ENCODE assay signal across 29 cellular contexts in the genomic region with DNA sequence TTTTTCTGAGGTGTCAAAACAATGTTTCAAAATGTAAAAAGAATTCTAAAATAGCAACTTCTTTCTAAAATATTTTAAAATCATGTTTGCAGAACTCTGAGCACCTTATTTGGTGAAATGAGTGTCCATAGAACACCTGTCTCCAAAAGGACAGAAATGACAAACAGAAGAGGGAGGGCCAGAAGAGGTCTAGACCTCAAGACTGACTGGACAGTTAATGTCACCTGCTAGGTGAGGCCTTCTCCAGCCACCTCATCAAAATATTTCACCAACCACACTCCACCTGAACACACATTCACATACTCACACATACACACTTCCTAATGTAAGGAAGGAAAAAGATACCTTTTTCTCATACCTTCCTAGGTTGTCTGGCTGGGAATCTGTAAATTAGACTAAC.
DNase-seq lines count a peak whose midpoint lies in the region; ATAC-seq and TF ChIP-seq lines count a peak whose summit lies in the region.
"Had no signal": no experiment of that assay in that cellular context is flagged by ENCODE, and none has a peak within 500 bp of the region (broad histone marks: within the 10 kb centered on the region; RNA-seq: fewer than 3 reads in every experiment).

No MANE protein-coding gene starts in this region.

- no peaks in the 10 kb centered on the region for H3K23me2 ChIP-seq in H9 (ENCODE audit: insufficient read length, low read depth, low read length, poor library complexity, severe bottlenecking)

- DNase-seq in H9 (no peak), SHP77 treated with DMSO at 0.1 percent for 48 hours (lab: John Stamatoyannopoulos, UW) (no peak)
- DNase-seq in activated effector memory CD4-positive, alpha-beta T cell treated with anti-CD3 and anti-CD28 coated beads, Interleukin-2, amount 50 U/mL, for 16 hours = no peak
- DNase-seq in stimulated activated CD4-positive, alpha-beta T cell treated with anti-CD3 and anti-CD28 coated beads, Interleukin-15, amount 100 ng/mL, for 24 hours = no peak
- DNase-seq: BE2C; Calu3; CD8-positive, alpha-beta memory T cell; DMS79 treated with DMSO at 0.1 percent for 48 hours; GF-D8; HFFc6; Kasumi-1; MV-4-11; NCI-H1105; NCI-H1436 treated with DMSO at 0.1 percent for 48 hours; NCI-H187 treated with DMSO at 0.1 percent for 48 hours; NCI-H446; NCI-H524 treated with DMSO at 0.1 percent for 48 hours; NCI-H82; Right ventricle myocardium superior; RPMI8226; T-cell had no signal

- H4K20me1 ChIP-seq in H9 (ENCODE audit: control insufficient read depth, insufficient read depth, insufficient read length) = no peaks in the 10 kb centered on the region

- H3T11ph ChIP-seq in H9 (ENCODE audit: low read length) = no peak overlapping the region

- no peak overlapping the region for H3K4me3 Mint-ChIP-seq in H9
- H3K4me3 Mint-ChIP-seq: CD14-positive monocyte; CD8-positive, alpha-beta memory T cell; HFFc6; T-cell had no signal

- H2AK5ac ChIP-seq in H9 (ENCODE audit: insufficient read length, low read length) = no peak overlapping the region

- no peak overlapping the region for H2BK5ac ChIP-seq in H9 (ENCODE audit: insufficient read length, low read length)

- H4K5ac ChIP-seq in H9 (ENCODE audit: insufficient read length, low read depth, low read length) = no peak overlapping the region

- no peak overlapping the region; a peak in 1 of 7 replicates for H3K27ac Mint-ChIP-seq in H9
- H3K27ac Mint-ChIP-seq: CD14-positive monocyte; CD8-positive, alpha-beta memory T cell; HFFc6; T-cell had no signal

- H3K27ac ChIP-seq in H9 (ENCODE audit: insufficient read length, low read depth, low read length) = no peak overlapping the region
- peak overlapping the region; percentile 69 for H3K27ac ChIP-seq in HUES64 (ENCODE audit: low read depth, low read length)
- H3K27ac ChIP-seq: 22Rv1 had no signal

- H3K4me1 ChIP-seq in H9 (ENCODE audit: insufficient read depth, low read length) (peaks cover 5% of the 10 kb centered on the region; the same call in 1 of the 2 replicates), HUES64 (ENCODE audit: insufficient read depth, low read length) (peaks cover 33% of the 10 kb centered on the region)
- H3K4me1 ChIP-seq: BE2C had no signal

- H3K4me2 ChIP-seq in H9 (ENCODE audit: insufficient read depth, insufficient read length, low read length) = no peak overlapping the region

- no peak overlapping the region for H3K23ac ChIP-seq in H9 (ENCODE audit: insufficient read length, low read depth, low read length)

- ATAC-seq in GM18511 (IDR thresholded peaks at IDR 0.05; ENCODE audit: unreplicated experiment) (peak; percentile 42), HG02943 (IDR thresholded peaks at IDR 0.05; ENCODE audit: low read depth, unreplicated experiment) (peak; percentile 49), GM21786 (IDR thresholded peaks at IDR 0.05; ENCODE audit: unreplicated experiment) (no peak)
- ATAC-seq: K562, T-cell had no signal

- peaks cover 14 to 31% (median 18%) of the 10 kb centered on the region in 3 experiments for H3K36me3 Mint-ChIP-seq in H9 (ENCODE audit: insufficient read depth in 1 of 3, low read depth in 3 of 3)
- H3K36me3 Mint-ChIP-seq: CD14-positive monocyte; CD8-positive, alpha-beta memory T cell; T-cell had no signal

- H3K4me3 ChIP-seq in HUES64 (ENCODE audit: low read length) = no peak overlapping the region
- H3K4me3 ChIP-seq: HAP-1, K562 had no signal

- peak overlapping the region; percentile 60 for H2BK20ac ChIP-seq in H9 (ENCODE audit: low read depth, low read length, poor library complexity, severe bottlenecking)

- H3K9me3 Mint-ChIP-seq in H9 = peaks cover 15 to 18% of the 10 kb centered on the region in 2 experiments
- H3K9me3 Mint-ChIP-seq: HFFc6 had no signal

- H3K56ac ChIP-seq in H9 (ENCODE audit: insufficient read length, low read depth, low read length) = no peak overlapping the region

- H3K4ac ChIP-seq in H9 (ENCODE audit: low read depth, low read length) = no peak overlapping the region

- no peak for TF ChIP-seq CTCF in H9 (conservative IDR thresholded peaks at IDR 0.05)

- H3K9me3 ChIP-seq in H9 (ENCODE audit: control insufficient read depth, low read depth, low read length) (no peaks in the 10 kb centered on the region), HUES64 (ENCODE audit: insufficient read depth, low read depth, low read length) (0 out of 2 replicates have a peak, but pooled peaks cover 7% of the 10 kb centered on the region)
- H3K9me3 ChIP-seq: BE2C, HAP-1 had no signal

- H3K79me2 ChIP-seq in H9 (ENCODE audit: insufficient read depth, low read length) = no peaks in the 10 kb centered on the region

- no peaks in the 10 kb centered on the region for H3K27me3 Mint-ChIP-seq in H9 (ENCODE audit: low read depth)

- no peak overlapping the region for H3K18ac ChIP-seq in H9 (ENCODE audit: insufficient read length, low read depth, low read length)

- H3K79me1 ChIP-seq in H9 (ENCODE audit: insufficient read depth, low read depth, low read length, poor library complexity, severe bottlenecking) = no peaks in the 10 kb centered on the region

- H4K91ac ChIP-seq in H9 (ENCODE audit: insufficient read length, low read depth, low read length) = no peak overlapping the region

- H3K9ac ChIP-seq in H9 (ENCODE audit: extremely low read depth, insufficient read length, low read length) = no peak overlapping the region
- no peak overlapping the region for H3K9ac ChIP-seq in HUES64 (ENCODE audit: low read depth, low read length)

- no peak overlapping the region; the same call in 1 of the 2 replicates for H3K14ac ChIP-seq in H9 (ENCODE audit: insufficient read depth, low read length)

- no peak overlapping the region for H2BK15ac ChIP-seq in H9 (ENCODE audit: low read depth, low read length)

- H3K27me3 ChIP-seq in H9 (ENCODE audit: insufficient read depth, low read length) = no peaks in the 10 kb centered on the region
- H3K27me3 ChIP-seq in HUES64 (ENCODE audit: insufficient read depth, low read length) = no peaks in the 10 kb centered on the region
- H3K27me3 ChIP-seq: BE2C had no signal

- no peak overlapping the region for H2AFZ ChIP-seq in H9 (ENCODE audit: low read length)

- H2BK120ac ChIP-seq in H9 (ENCODE audit: low read depth, low read length, poor library complexity, severe bottlenecking) = no peak overlapping the region

- no peaks in the 10 kb centered on the region for H3K36me3 ChIP-seq in HUES64 (ENCODE audit: insufficient read depth, low read length)
- H3K36me3 ChIP-seq: BE2C, HAP-1 had no signal

- H3K4me1 Mint-ChIP-seq in H9 = peaks cover 38 to 42% of the 10 kb centered on the region in 2 experiments
- H3K4me1 Mint-ChIP-seq: CD14-positive monocyte; CD8-positive, alpha-beta memory T cell; T-cell had no signal

- no peak overlapping the region for H2BK12ac ChIP-seq in H9 (ENCODE audit: insufficient read length, low read depth, low read length)

- no peak overlapping the region for H4K8ac ChIP-seq in H9 (replicated peaks; ENCODE audit: insufficient read length, low read depth, low read length)
